8 cellular contexts compared by ENCODE assay signal in the genomic region with DNA sequence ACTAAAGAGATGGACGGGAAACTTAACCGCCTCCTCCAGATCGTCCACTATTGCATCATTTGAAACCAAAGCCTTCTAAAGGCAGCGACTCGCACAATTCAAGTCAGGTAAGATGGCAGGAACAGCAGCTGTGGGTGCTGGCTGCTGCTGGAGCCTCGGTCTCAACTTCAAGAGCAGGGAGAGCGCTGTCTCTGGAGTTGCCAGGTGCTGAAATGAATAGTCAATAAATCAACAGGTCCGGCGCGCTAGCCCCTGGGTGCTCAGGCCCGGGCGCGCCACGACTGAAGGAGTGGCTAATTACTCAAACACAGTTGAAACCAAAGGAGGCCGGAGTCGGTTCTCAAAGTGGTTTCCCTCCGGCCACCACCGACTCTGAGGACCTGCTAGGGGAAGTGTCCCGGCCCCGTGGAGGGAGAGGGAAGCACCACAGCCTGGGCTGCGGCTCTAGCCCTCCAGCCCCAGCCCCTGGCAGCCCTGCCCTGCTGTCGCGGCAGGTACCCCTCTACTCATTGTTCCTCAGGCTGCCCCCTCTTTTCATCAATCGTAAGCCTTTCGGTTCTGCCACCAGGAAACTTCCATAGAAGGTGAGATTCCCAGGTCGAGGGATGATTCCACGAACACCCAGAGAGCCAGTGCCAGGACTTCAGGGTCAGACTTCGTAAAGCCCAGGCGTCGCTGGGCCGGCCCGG. TPM values are rescaled to one million over a fixed set of nuclear protein-coding genes. Genes with fewer than 3 reads are reported as not detected.
DNase-seq lines count a peak whose midpoint lies in the region; ATAC-seq, FAIRE-seq and TF ChIP-seq lines count a peak whose summit lies in the region.

No MANE protein-coding gene starts in this region.

- no peaks in the 10 kb centered on the region for H3K27me3 Mint-ChIP-seq in T-helper 1 cell treated with Interleukin-12 subunit alpha and Interleukin-12 subunit beta and Interleukin-4 antibody, amounts not matched to agents 30 μg/mL and 1 μg/mL, for 36 hours (ENCODE audit: low read depth)

- H3K27ac Mint-ChIP-seq in T-helper 1 cell treated with Interleukin-12 subunit alpha and Interleukin-12 subunit beta and Interleukin-4 antibody, amounts not matched to agents 30 μg/mL and 1 μg/mL, for 36 hours, result peak overlapping the region; percentile 89

- TF ChIP-seq CTCF in Loucy (conservative IDR thresholded peaks at IDR 0.05; ENCODE audit: low read length), result no peak
- TF ChIP-seq CTCF in bronchial epithelial cell (IDR thresholded peaks at IDR 0.05; ENCODE audit: insufficient read depth, low read length, severe bottlenecking), result no peak

- no peaks in the 10 kb centered on the region for H3K36me3 ChIP-seq in Loucy (ENCODE audit: insufficient read depth, low read length)
- H3K36me3 ChIP-seq in bronchial epithelial cell (ENCODE audit: control insufficient read depth, insufficient read depth, low read length), result no peaks in the 10 kb centered on the region

- DNase-seq in stimulated activated naive CD4-positive, alpha-beta T cell (lab: John Stamatoyannopoulos, UW), result peak; percentile 13 to 56 (median 44)
- DNase-seq in stimulated activated naive CD4-positive, alpha-beta T cell treated with Interleukin-2 at 50 U/mL for 16 hours (lab: John Stamatoyannopoulos, UW), result no peak
- DNase-seq in bronchial epithelial cell (ENCODE audit: low read depth) (peak; percentile 83), kidney glomerular epithelial cell (lab: John Stamatoyannopoulos, UW) (peak; percentile 84)
- peak; percentile 47 to 50 for DNase-seq in stimulated activated CD4-positive, alpha-beta T cell treated with anti-CD3 and anti-CD28 coated beads, Interleukin-2, amount 100 ng/mL, for 24 hours

- peak overlapping the region; percentile 68 for H2AFZ ChIP-seq in Loucy (ENCODE audit: low read length)

- peak overlapping the region; percentile 98 for H3K4me3 Mint-ChIP-seq in T-helper 1 cell treated with Interleukin-12 subunit alpha and Interleukin-12 subunit beta and Interleukin-4 antibody, amounts not matched to agents 30 μg/mL and 1 μg/mL, for 36 hours

- peaks cover 4% of the 10 kb centered on the region; the same call in 1 of the 2 replicates for H3F3A ChIP-seq in Loucy (ENCODE audit: low read depth)

- H4K20me1 ChIP-seq in Loucy (ENCODE audit: insufficient read depth, low read length, poor library complexity, severe bottlenecking), result no peaks in the 10 kb centered on the region

- H3K36me3 Mint-ChIP-seq in T-helper 1 cell treated with Interleukin-12 subunit alpha and Interleukin-12 subunit beta and Interleukin-4 antibody, amounts not matched to agents 30 μg/mL and 1 μg/mL, for 36 hours (ENCODE audit: low read depth), result peaks cover 24% of the 10 kb centered on the region

- no peaks in the 10 kb centered on the region for H3K9me3 Mint-ChIP-seq in T-helper 1 cell treated with Interleukin-12 subunit alpha and Interleukin-12 subunit beta and Interleukin-4 antibody, amounts not matched to agents 30 μg/mL and 1 μg/mL, for 36 hours

- H3K27me3 ChIP-seq in Loucy (ENCODE audit: insufficient read depth, low read length, poor library complexity, severe bottlenecking) (no peaks in the 10 kb centered on the region), bronchial epithelial cell (ENCODE audit: control insufficient read depth, insufficient read depth, low read length) (no peaks in the 10 kb centered on the region)

- H3K4me1 Mint-ChIP-seq in T-helper 1 cell treated with Interleukin-12 subunit alpha and Interleukin-12 subunit beta and Interleukin-4 antibody, amounts not matched to agents 30 μg/mL and 1 μg/mL, for 36 hours (ENCODE audit: low read depth), result peaks cover 45% of the 10 kb centered on the region

- FAIRE-seq in bronchial epithelial cell (lab: Jason Lieb, UNC), result no peak

- H3K4me3 ChIP-seq in Loucy (ENCODE audit: low read length, poor library complexity, severe bottlenecking) (peak overlapping the region; percentile 89), bronchial epithelial cell (ENCODE audit: low read depth, low read length) (peak overlapping the region; percentile 89)

- ATAC-seq in GM21360 (IDR thresholded peaks at IDR 0.05; ENCODE audit: unreplicated experiment), result no peak

- peak overlapping the region; percentile 69 for H3K9ac ChIP-seq in Loucy (ENCODE audit: low read depth, low read length, poor library complexity, severe bottlenecking)

- H3K4me1 ChIP-seq in Loucy (ENCODE audit: insufficient read depth, low read length, poor library complexity, severe bottlenecking), result peaks cover 29% of the 10 kb centered on the region

- H3K9me2 ChIP-seq in Loucy (replicated peaks; ENCODE audit: low read depth, low read length), result no peaks in the 10 kb centered on the region

- peak overlapping the region; percentile 74 for H3K4me2 ChIP-seq in Loucy (ENCODE audit: low read depth, low read length, poor library complexity, severe bottlenecking)

- H3K79me2 ChIP-seq in Loucy (ENCODE audit: insufficient read depth, low read length), result peaks cover 29% of the 10 kb centered on the region; the same call in 1 of the 2 replicates

- no peaks in the 10 kb centered on the region for H3K9me3 ChIP-seq in Loucy (ENCODE audit: insufficient read depth, low read depth, low read length)

RNA-seq across cellular contexts. Expression of a gene that starts 0.8 kb away (rescaled TPM):
- 8.7 and 16.4 TPM in 2 replicates for total RNA-seq in bronchial epithelial cell
